In the genomic region with DNA sequence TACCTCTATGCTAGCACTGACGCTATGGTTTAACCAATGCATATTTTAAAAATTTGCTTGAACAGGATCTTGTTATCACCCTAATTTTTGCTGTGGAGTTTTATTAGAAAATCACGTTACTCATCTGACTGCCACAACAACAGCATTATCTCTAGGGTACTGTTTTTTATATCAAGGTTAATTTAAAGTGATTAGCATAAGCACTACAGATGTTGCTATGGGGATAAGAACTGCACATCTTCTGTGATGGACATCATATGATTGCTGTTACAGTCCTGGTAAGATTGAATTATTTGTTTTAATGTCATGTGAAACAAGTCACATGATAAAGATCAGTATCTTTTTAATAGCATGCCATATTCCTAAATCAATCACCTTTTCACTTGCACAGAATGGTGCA, we compare ENCODE assay signal across 34 cellular contexts.
"Had no signal": no experiment of that assay in that cellular context is flagged by ENCODE, and none has a peak within 500 bp of the region (broad histone marks: within the 10 kb centered on the region; RNA-seq: fewer than 3 reads in every experiment).

No MANE protein-coding gene starts in this region.

- H3K27ac Mint-ChIP-seq: activated B cell treated with CpG ODN at 0.5 μM for 24 hours; activated CD4-positive, alpha-beta memory T cell treated with anti-CD3 and anti-CD28 coated beads for 36 hours; activated CD4-positive, alpha-beta T cell treated with anti-CD3 and anti-CD28 coated beads, Interleukin-2, amount 10 ng/mL, durations not matched to agents 24 days and 14 days; activated CD8-positive, alpha-beta T cell treated with anti-CD3 and anti-CD28 coated beads for 36 hours; activated naive CD4-positive, alpha-beta T cell treated with anti-CD3 and anti-CD28 coated beads, Interleukin-2, amount 10 ng/mL, durations not matched to agents 7 days and 5 days; activated naive CD4-positive, alpha-beta T cell treated with anti-CD3 and anti-CD28 coated beads, Interleukin-2, amount 50 U/mL, for 24 hours; activated naive CD8-positive, alpha-beta T cell; activated naive CD8-positive, alpha-beta T cell treated with anti-CD3 and anti-CD28 coated beads, Interleukin-2, amount 10 ng/mL, durations not matched to agents 7 days and 5 days; activated naive CD8-positive, alpha-beta T cell treated with anti-CD3 and anti-CD28 coated beads, Interleukin-2, amount 50 U/mL, for 24 hours; activated T-cell treated with anti-CD3 and anti-CD28 coated beads, Interleukin-2, amount 50 U/mL, for 24 hours; activated T-helper 2 cell treated with anti-CD3 and anti-CD28 coated beads, Interferon-gamma antibody, Interleukin-2, Interleukin-4, amounts not matched to agents 10 μg/mL and 5 μg/mL and 100 μg/mL, durations not matched to agents 14 hours and 24 hours and 36 hours; brain; T-helper 1 cell treated with Interleukin-12 subunit alpha and Interleukin-12 subunit beta and Interleukin-4 antibody, amounts not matched to agents 30 μg/mL and 1 μg/mL, for 36 hours; T-helper 2 cell treated with Interferon-gamma antibody and Interleukin-4, amounts not matched to agents 5 μg/mL and 100 μg/mL, for 36 hours had no signal

- H3K27me3 ChIP-seq: ascending aorta, cardiac muscle cell had no signal

- H3K36me3 Mint-ChIP-seq: activated CD4-positive, alpha-beta memory T cell treated with anti-CD3 and anti-CD28 coated beads for 36 hours; activated naive CD4-positive, alpha-beta T cell treated with anti-CD3 and anti-CD28 coated beads, Interleukin-2, amount 10 ng/mL, durations not matched to agents 7 days and 5 days; activated naive CD4-positive, alpha-beta T cell treated with anti-CD3 and anti-CD28 coated beads, Interleukin-2, amount 50 U/mL, for 24 hours; activated naive CD8-positive, alpha-beta T cell; activated naive CD8-positive, alpha-beta T cell treated with anti-CD3 and anti-CD28 coated beads, Interleukin-2, amount 10 ng/mL, durations not matched to agents 7 days and 5 days; brain had no signal

- ATAC-seq: activated CD8-positive, alpha-beta T cell treated with anti-CD3 and anti-CD28 coated beads for 36 hours; activated naive CD8-positive, alpha-beta T cell treated with anti-CD3 and anti-CD28 coated beads, Interleukin-2, amount 50 U/mL, for 24 hours had no signal

- H3K27me3 Mint-ChIP-seq: activated B cell treated with CpG ODN at 0.5 μM for 24 hours; activated CD4-positive, alpha-beta memory T cell treated with anti-CD3 and anti-CD28 coated beads for 36 hours; activated CD4-positive, alpha-beta T cell treated with anti-CD3 and anti-CD28 coated beads, Interleukin-2, amount 10 ng/mL, durations not matched to agents 24 days and 14 days; activated CD8-positive, alpha-beta T cell treated with anti-CD3 and anti-CD28 coated beads for 36 hours; activated naive CD4-positive, alpha-beta T cell treated with anti-CD3 and anti-CD28 coated beads, Interleukin-2, amount 10 ng/mL, durations not matched to agents 7 days and 5 days; activated naive CD4-positive, alpha-beta T cell treated with anti-CD3 and anti-CD28 coated beads, Interleukin-2, amount 50 U/mL, for 24 hours; activated naive CD8-positive, alpha-beta T cell; activated naive CD8-positive, alpha-beta T cell treated with anti-CD3 and anti-CD28 coated beads, Interleukin-2, amount 10 ng/mL, durations not matched to agents 7 days and 5 days; activated naive CD8-positive, alpha-beta T cell treated with anti-CD3 and anti-CD28 coated beads, Interleukin-2, amount 50 U/mL, for 24 hours; activated T-cell treated with anti-CD3 and anti-CD28 coated beads, Interleukin-2, amount 50 U/mL, for 24 hours; brain; central memory CD8-positive, alpha-beta T cell had no signal

- DNase-seq: activated B cell treated with CpG ODN at 0.5 μM for 24 hours; activated CD4-positive, alpha-beta memory T cell treated with anti-CD3 and anti-CD28 coated beads for 36 hours; activated CD4-positive, alpha-beta T cell treated with anti-CD3 and anti-CD28 coated beads for 4 hours; activated CD4-positive, alpha-beta T cell treated with anti-CD3 and anti-CD28 coated beads, Interleukin-2, amount 10 ng/mL, durations not matched to agents 24 days and 14 days; activated CD4-positive, alpha-beta T cell treated with anti-CD3 and anti-CD28 coated beads, Interleukin-2, amount 50 U/mL, for 1 hour; activated CD4-positive, alpha-beta T cell treated with anti-CD3 and anti-CD28 coated beads, Interleukin-2, amount 50 U/mL, for 4 hours; activated CD4-positive, CD25-positive, alpha-beta regulatory T cell treated with anti-CD3 and anti-CD28 coated beads, Interleukin-2, amount 50 U/mL, for 72 hours; activated CD8-positive, alpha-beta memory T cell treated with anti-CD3 and anti-CD28 coated beads, Interleukin-2, amount 50 U/mL, for 48 hours; activated CD8-positive, alpha-beta T cell treated with anti-CD3 and anti-CD28 coated beads for 36 hours; activated effector memory CD4-positive, alpha-beta T cell treated with Interleukin-2 at 50 U/mL for 16 hours; activated gamma-delta T cell; activated naive CD4-positive, alpha-beta T cell treated with anti-CD3 and anti-CD28 coated beads, Interleukin-2, amount 10 ng/mL, durations not matched to agents 7 days and 5 days; activated naive CD4-positive, alpha-beta T cell treated with Interleukin-2 at 50 U/mL for 16 hours; activated naive CD8-positive, alpha-beta T cell treated with anti-CD3 and anti-CD28 coated beads, Interleukin-2, amount 10 ng/mL, durations not matched to agents 7 days and 5 days; activated naive CD8-positive, alpha-beta T cell treated with anti-CD3 and anti-CD28 coated beads, Interleukin-2, amount 50 U/mL, for 24 hours; activated T-cell treated with anti-CD3 and anti-CD28 coated beads, Interleukin-2, amount 50 U/mL, for 24 hours; activated T-cell treated with anti-CD3 and anti-CD28 coated beads, Interleukin-2, amount 50 U/mL, for 48 hours; amygdala; anterior cingulate cortex; caudate nucleus; cerebellar nuclear complex; T-helper 1 cell; T-helper 2 cell; T-helper 9 cell had no signal

- H3K4me3 ChIP-seq: ascending aorta, cardiac muscle cell had no signal

- H3K36me3 ChIP-seq: ascending aorta, cardiac muscle cell had no signal

- H3K4me3 Mint-ChIP-seq: activated B cell treated with CpG ODN at 0.5 μM for 24 hours; activated CD4-positive, alpha-beta memory T cell treated with anti-CD3 and anti-CD28 coated beads for 36 hours; activated CD4-positive, alpha-beta T cell treated with anti-CD3 and anti-CD28 coated beads, Interleukin-2, amount 10 ng/mL, durations not matched to agents 24 days and 14 days; activated CD8-positive, alpha-beta T cell treated with anti-CD3 and anti-CD28 coated beads for 36 hours; activated naive CD4-positive, alpha-beta T cell treated with anti-CD3 and anti-CD28 coated beads, Interleukin-2, amount 10 ng/mL, durations not matched to agents 7 days and 5 days; activated naive CD4-positive, alpha-beta T cell treated with anti-CD3 and anti-CD28 coated beads, Interleukin-2, amount 50 U/mL, for 24 hours; activated naive CD8-positive, alpha-beta T cell; activated naive CD8-positive, alpha-beta T cell treated with anti-CD3 and anti-CD28 coated beads, Interleukin-2, amount 10 ng/mL, durations not matched to agents 7 days and 5 days; activated naive CD8-positive, alpha-beta T cell treated with anti-CD3 and anti-CD28 coated beads, Interleukin-2, amount 50 U/mL, for 24 hours; activated T-cell treated with anti-CD3 and anti-CD28 coated beads, Interleukin-2, amount 50 U/mL, for 24 hours; brain; central memory CD8-positive, alpha-beta T cell; T-helper 1 cell treated with Interleukin-12 subunit alpha and Interleukin-12 subunit beta and Interleukin-4 antibody, amounts not matched to agents 30 μg/mL and 1 μg/mL, for 36 hours; T-helper 2 cell treated with Interferon-gamma antibody and Interleukin-4, amounts not matched to agents 5 μg/mL and 100 μg/mL, for 36 hours had no signal

- H3K4me1 ChIP-seq: ascending aorta had no signal

- H3K9me3 ChIP-seq: ascending aorta had no signal

- H3K9me3 Mint-ChIP-seq: activated naive CD4-positive, alpha-beta T cell treated with anti-CD3 and anti-CD28 coated beads, Interleukin-2, amount 50 U/mL, for 24 hours had no signal

- H3K27ac ChIP-seq: ascending aorta, cardiac muscle cell, VCaP had no signal

- H3K4me1 Mint-ChIP-seq: activated B cell treated with CpG ODN at 0.5 μM for 24 hours; activated CD4-positive, alpha-beta T cell treated with anti-CD3 and anti-CD28 coated beads, Interleukin-2, amount 10 ng/mL, durations not matched to agents 24 days and 14 days; activated naive CD4-positive, alpha-beta T cell treated with anti-CD3 and anti-CD28 coated beads, Interleukin-2, amount 10 ng/mL, durations not matched to agents 7 days and 5 days; activated naive CD4-positive, alpha-beta T cell treated with anti-CD3 and anti-CD28 coated beads, Interleukin-2, amount 50 U/mL, for 24 hours; activated naive CD8-positive, alpha-beta T cell treated with anti-CD3 and anti-CD28 coated beads, Interleukin-2, amount 10 ng/mL, durations not matched to agents 7 days and 5 days; activated naive CD8-positive, alpha-beta T cell treated with anti-CD3 and anti-CD28 coated beads, Interleukin-2, amount 50 U/mL, for 24 hours; central memory CD8-positive, alpha-beta T cell had no signal
